Comparison of ENCODE assay signal across 14 cellular contexts in the genomic region with DNA sequence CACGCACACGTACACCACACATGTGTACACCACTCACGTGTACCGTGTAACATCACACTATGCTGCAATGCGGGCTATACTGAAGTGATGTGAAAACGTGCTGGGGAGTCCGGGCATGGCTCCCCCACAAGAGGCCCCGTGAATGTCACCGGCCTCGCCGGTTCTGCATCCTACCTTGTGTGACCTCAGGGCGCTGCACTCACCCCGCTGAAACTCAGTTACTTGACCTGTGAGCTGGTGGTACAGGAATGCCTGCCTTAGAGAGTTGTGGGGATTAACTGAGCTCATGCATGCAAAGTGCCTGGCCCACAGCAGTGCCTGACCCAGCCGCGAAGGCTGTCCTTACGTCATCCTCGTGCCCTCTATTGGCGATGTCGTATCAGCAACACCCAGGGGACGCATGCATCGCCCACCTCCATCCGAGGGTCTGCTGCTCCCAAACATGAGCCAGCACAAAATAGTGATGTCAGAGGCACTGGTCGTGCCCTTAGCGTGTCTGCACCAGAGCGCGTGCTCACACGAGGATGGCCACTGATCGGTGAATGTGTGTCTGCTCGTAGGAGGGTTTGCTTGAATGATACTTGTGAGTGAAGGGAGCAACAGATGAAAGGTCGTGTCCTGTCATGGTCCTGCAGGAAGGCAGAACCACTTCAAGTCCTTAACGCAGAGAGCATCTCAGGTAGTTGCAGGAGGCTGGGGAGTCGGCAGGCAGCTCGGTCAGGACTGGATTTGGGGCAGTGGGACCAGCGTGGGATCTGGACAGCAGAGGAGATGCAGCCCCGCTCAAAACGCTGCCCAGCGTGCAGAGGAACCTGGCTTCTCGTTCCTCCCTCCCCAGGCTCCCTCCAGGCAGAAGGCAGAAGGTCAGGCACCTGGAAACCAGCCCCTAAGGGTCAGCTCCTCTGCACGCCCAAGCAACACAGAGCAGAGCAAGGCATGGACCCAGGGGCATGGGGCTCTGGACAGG.
"Had no signal": no experiment of that assay in that cellular context is flagged by ENCODE, and none has a peak within 500 bp of the region (broad histone marks: within the 10 kb centered on the region; RNA-seq: fewer than 3 reads in every experiment).

No MANE protein-coding gene starts in this region.

- H3K4me1 ChIP-seq: SJSA1, stomach had no signal

- H3K9me3 Mint-ChIP-seq: activated naive CD4-positive, alpha-beta T cell treated with anti-CD3 and anti-CD28 coated beads for 36 hours; effector memory CD8-positive, alpha-beta T cell; naive thymus-derived CD8-positive, alpha-beta T cell had no signal

- H3K36me3 Mint-ChIP-seq: naive thymus-derived CD8-positive, alpha-beta T cell had no signal

- H3K4me3 Mint-ChIP-seq: activated naive CD4-positive, alpha-beta T cell treated with anti-CD3 and anti-CD28 coated beads for 36 hours; effector memory CD8-positive, alpha-beta T cell; naive thymus-derived CD8-positive, alpha-beta T cell had no signal

- H3K27ac ChIP-seq: SJSA1, stomach had no signal

- H3K36me3 ChIP-seq: SJSA1, stomach had no signal

- H3K4me1 Mint-ChIP-seq: naive thymus-derived CD8-positive, alpha-beta T cell had no signal

- DNase-seq: activated CD4-positive, alpha-beta T cell treated with anti-CD3 and anti-CD28 coated beads for 1 hour; activated CD4-positive, alpha-beta T cell treated with anti-CD3 and anti-CD28 coated beads, Interleukin-2, amount 50 U/mL, for 48 hours; activated naive CD4-positive, alpha-beta T cell treated with anti-CD3 and anti-CD28 coated beads for 36 hours; cortex of kidney; effector memory CD8-positive, alpha-beta T cell; glutamatergic neuron; mucosa of descending colon; naive thymus-derived CD8-positive, alpha-beta T cell; occipital lobe; stimulated activated CD4-positive, alpha-beta T cell treated with anti-CD3 and anti-CD28 coated beads, Interleukin-15, amount 100 ng/mL, for 24 hours; stimulated activated CD4-positive, alpha-beta T cell treated with anti-CD3 and anti-CD28 coated beads, Interleukin-4, amount 100 ng/mL, for 24 hours; stomach; SW 1271 had no signal

- H3K27ac Mint-ChIP-seq: activated naive CD4-positive, alpha-beta T cell treated with anti-CD3 and anti-CD28 coated beads for 36 hours; effector memory CD8-positive, alpha-beta T cell; naive thymus-derived CD8-positive, alpha-beta T cell had no signal

- H3K4me3 ChIP-seq: mucosa of descending colon, SJSA1, stomach had no signal

- ATAC-seq: effector memory CD8-positive, alpha-beta T cell; mucosa of descending colon; naive thymus-derived CD8-positive, alpha-beta T cell had no signal

- H3K9me3 ChIP-seq: mucosa of descending colon, stomach had no signal
